Comparison of ENCODE assay signal across 9 cellular contexts in the genomic region with DNA sequence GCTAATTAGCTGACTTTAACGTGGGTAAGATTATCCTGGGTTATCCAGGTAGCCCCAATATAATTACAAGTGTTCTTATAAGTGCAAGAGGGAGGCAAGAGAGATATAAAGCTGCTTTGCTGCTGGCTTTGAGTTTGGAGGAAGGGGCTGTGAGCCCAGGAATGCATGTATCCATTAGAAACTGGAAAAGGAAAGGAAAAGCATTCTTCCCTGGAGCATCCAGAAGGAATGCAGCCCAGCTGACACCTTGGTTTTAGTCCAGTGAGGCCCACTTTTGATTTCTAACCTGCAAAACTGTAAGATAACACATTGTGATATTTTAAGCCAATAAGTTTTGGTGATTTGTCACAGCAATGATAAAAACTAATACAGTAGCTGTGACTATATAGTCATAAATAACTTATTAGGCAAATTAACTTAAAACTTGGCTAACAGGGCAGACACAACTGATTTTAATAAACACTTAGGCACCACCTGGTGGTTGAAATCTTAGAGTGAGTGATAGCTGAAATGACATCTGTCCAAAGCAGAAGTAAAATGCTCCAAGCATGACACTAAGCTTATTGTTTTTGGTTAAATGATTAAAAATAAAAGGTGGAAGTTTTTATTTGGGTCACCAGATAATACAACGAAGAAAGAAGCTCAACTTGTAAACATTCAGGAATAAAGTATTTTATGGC. TPM values are rescaled to one million over a fixed set of nuclear protein-coding genes. Genes with fewer than 3 reads are reported as not detected.
A peak's percentile ranks its signal among the peaks of the same experiment; 100 is the strongest.
DNase-seq lines count a peak whose midpoint lies in the region; ATAC-seq and TF ChIP-seq lines count a peak whose summit lies in the region.
"Had no signal": no experiment of that assay in that cellular context is flagged by ENCODE, and none has a peak within 500 bp of the region (broad histone marks: within the 10 kb centered on the region; RNA-seq: fewer than 3 reads in every experiment).

No MANE protein-coding gene starts in this region.

- H3K4me3 ChIP-seq in heart right ventricle (no peak overlapping the region), right cardiac atrium (ENCODE audit: low read length) (no peak overlapping the region), OCI-LY1 (ENCODE audit: low read depth, low read length, poor library complexity, severe bottlenecking) (no peak overlapping the region), hepatocyte (no peak overlapping the region)

- H2AFZ ChIP-seq in OCI-LY1 (ENCODE audit: low read length) (no peak overlapping the region), hepatocyte (no peak overlapping the region)

- H3K27me3 ChIP-seq in heart right ventricle, result no peaks in the 10 kb centered on the region
- H3K27me3 ChIP-seq in right cardiac atrium (ENCODE audit: control insufficient read depth, insufficient read depth), result no peaks in the 10 kb centered on the region
- no peaks in the 10 kb centered on the region for H3K27me3 ChIP-seq in OCI-LY1 (ENCODE audit: insufficient read depth, low read length)
- no peaks in the 10 kb centered on the region for H3K27me3 ChIP-seq in hepatocyte

- H3K36me3 ChIP-seq in heart right ventricle (no peaks in the 10 kb centered on the region), OCI-LY1 (ENCODE audit: insufficient read depth, low read length) (no peaks in the 10 kb centered on the region), hepatocyte (replicated peaks; ENCODE audit: insufficient read depth, low read depth) (no peaks in the 10 kb centered on the region)

- no peak overlapping the region for H3K27ac Mint-ChIP-seq in stimulated activated effector memory CD8-positive, alpha-beta T cell treated with anti-CD3 and anti-CD28 coated beads, Interleukin-12 subunit alpha, Interleukin-12 subunit beta, amount 100 ng/mL, for 72 hours
- H3K27ac Mint-ChIP-seq: activated naive CD8-positive, alpha-beta T cell treated with anti-CD3 and anti-CD28 coated beads, Interleukin-2, amount 10 ng/mL, durations not matched to agents 7 days and 5 days had no signal

- H3K4me3 Mint-ChIP-seq in stimulated activated effector memory CD8-positive, alpha-beta T cell treated with anti-CD3 and anti-CD28 coated beads, Interleukin-12 subunit alpha, Interleukin-12 subunit beta, amount 100 ng/mL, for 72 hours, result no peak overlapping the region
- H3K4me3 Mint-ChIP-seq: activated naive CD8-positive, alpha-beta T cell treated with anti-CD3 and anti-CD28 coated beads, Interleukin-2, amount 10 ng/mL, durations not matched to agents 7 days and 5 days had no signal

- H4K20me1 ChIP-seq in OCI-LY1 (ENCODE audit: insufficient read depth, low read length) (no peaks in the 10 kb centered on the region), hepatocyte (ENCODE audit: insufficient read depth, poor library complexity, severe bottlenecking) (no peaks in the 10 kb centered on the region)

- H3F3A ChIP-seq in OCI-LY1 (ENCODE audit: insufficient read depth, low read length), result no peaks in the 10 kb centered on the region

- no peak for ATAC-seq in heart right ventricle
- ATAC-seq in right cardiac atrium, result no peak
- ATAC-seq in HG02885 (IDR thresholded peaks at IDR 0.05; ENCODE audit: poor library complexity, unreplicated experiment), result peak; percentile 70
- no peak for ATAC-seq in stimulated activated effector memory CD8-positive, alpha-beta T cell treated with anti-CD3 and anti-CD28 coated beads, Interleukin-12 subunit alpha, Interleukin-12 subunit beta, amount 100 ng/mL, for 72 hours

- DNase-seq in heart right ventricle (peak in 1 of 2 donors; percentile 11), right cardiac atrium (no peak), hepatocyte (ENCODE audit: low spot score) (peak; percentile 39), COLO668 (lab: John Stamatoyannopoulos, UW; ENCODE audit: unreplicated experiment) (no peak), putamen (ENCODE audit: low spot score) (no peak)
- no peak for DNase-seq in stimulated activated effector memory CD8-positive, alpha-beta T cell treated with anti-CD3 and anti-CD28 coated beads, Interleukin-12 subunit alpha, Interleukin-12 subunit beta, amount 100 ng/mL, for 72 hours (ENCODE audit: low spot score in 2 of 2)
- DNase-seq: activated naive CD8-positive, alpha-beta T cell treated with anti-CD3 and anti-CD28 coated beads, Interleukin-2, amount 10 ng/mL, durations not matched to agents 7 days and 5 days had no signal

- 35 to 41% methylated on average over 2 of the region's 2 CpGs for WGBS in heart right ventricle, 2 donors
- 35% methylated on average over 2 of the region's 2 CpGs for WGBS in right cardiac atrium
- 33% methylated on average over 2 of the region's 2 CpGs for WGBS in hepatocyte (ENCODE audit: low lambda C conversion rate, missing lambda C conversion rate)

- no peaks in the 10 kb centered on the region for H3K9me3 Mint-ChIP-seq in stimulated activated effector memory CD8-positive, alpha-beta T cell treated with anti-CD3 and anti-CD28 coated beads, Interleukin-12 subunit alpha, Interleukin-12 subunit beta, amount 100 ng/mL, for 72 hours
- H3K9me3 Mint-ChIP-seq: activated naive CD8-positive, alpha-beta T cell treated with anti-CD3 and anti-CD28 coated beads, Interleukin-2, amount 10 ng/mL, durations not matched to agents 7 days and 5 days had no signal

- H3K4me1 Mint-ChIP-seq in stimulated activated effector memory CD8-positive, alpha-beta T cell treated with anti-CD3 and anti-CD28 coated beads, Interleukin-12 subunit alpha, Interleukin-12 subunit beta, amount 100 ng/mL, for 72 hours, result no peaks in the 10 kb centered on the region

- no peaks in the 10 kb centered on the region for H3K9me3 ChIP-seq in heart right ventricle
- H3K9me3 ChIP-seq in right cardiac atrium (ENCODE audit: control insufficient read depth, low read length), result no peaks in the 10 kb centered on the region
- H3K9me3 ChIP-seq in OCI-LY1 (ENCODE audit: low read length), result no peaks in the 10 kb centered on the region
- H3K9me3 ChIP-seq in hepatocyte (ENCODE audit: low read depth), result no peaks in the 10 kb centered on the region

- H3K9me2 ChIP-seq in OCI-LY1 (ENCODE audit: low read depth, low read length) (no peaks in the 10 kb centered on the region), hepatocyte (replicated peaks; ENCODE audit: insufficient read depth) (no peaks in the 10 kb centered on the region)

- H3K27ac ChIP-seq in heart right ventricle (no peak overlapping the region), right cardiac atrium (ENCODE audit: low read length) (no peak overlapping the region), OCI-LY1 (ENCODE audit: low read depth, low read length, poor library complexity, severe bottlenecking) (no peak overlapping the region), hepatocyte (no peak overlapping the region)

- no peak overlapping the region for H3K4me2 ChIP-seq in OCI-LY1 (ENCODE audit: low read length)
- no peak overlapping the region for H3K4me2 ChIP-seq in hepatocyte

- TF ChIP-seq CTCF in heart right ventricle (IDR thresholded peaks at IDR 0.05) (peak in 8 of 9 donors; percentile 36 to 64 (median 46)), OCI-LY1 (IDR thresholded peaks at IDR 0.05; ENCODE audit: low read length) (peak; percentile 56), hepatocyte (IDR thresholded peaks at IDR 0.05; ENCODE audit: poor library complexity) (peak; percentile 49)

- intact Hi-C loops in heart right ventricle (cut with DNase I), result loop anchor here in 9 of 10 donors (1.0 to 10.0 kb wide), 7 partner anchors 82 to 322 kb away; no protein-coding TSS in a partner anchor
- intact Hi-C loops in right cardiac atrium (cut with DNase I), result loop anchor here in 3 of 4 donors (2.0 to 5.0 kb wide), 2 partner anchors 101 to 102 kb away; no protein-coding TSS in a partner anchor

- H3K79me2 ChIP-seq in OCI-LY1 (ENCODE audit: insufficient read depth, low read length), result no peaks in the 10 kb centered on the region
- H3K79me2 ChIP-seq in hepatocyte, result no peaks in the 10 kb centered on the region

- H3K4me1 ChIP-seq in heart right ventricle, result peaks cover 0 to 8% (median 4%) of the 10 kb centered on the region in 9 donors
- H3K4me1 ChIP-seq in right cardiac atrium (ENCODE audit: control insufficient read depth, insufficient read depth, low read length), result peaks cover 8% of the 10 kb centered on the region
- H3K4me1 ChIP-seq in OCI-LY1 (ENCODE audit: insufficient read depth, low read length, severe bottlenecking), result no peaks in the 10 kb centered on the region
- H3K4me1 ChIP-seq in hepatocyte (ENCODE audit: insufficient read depth), result no peaks in the 10 kb centered on the region

- H3K36me3 Mint-ChIP-seq in stimulated activated effector memory CD8-positive, alpha-beta T cell treated with anti-CD3 and anti-CD28 coated beads, Interleukin-12 subunit alpha, Interleukin-12 subunit beta, amount 100 ng/mL, for 72 hours, result no peaks in the 10 kb centered on the region
- H3K36me3 Mint-ChIP-seq: activated naive CD8-positive, alpha-beta T cell treated with anti-CD3 and anti-CD28 coated beads, Interleukin-2, amount 10 ng/mL, durations not matched to agents 7 days and 5 days had no signal

- H3K9ac ChIP-seq in OCI-LY1 (ENCODE audit: low read length), result no peak overlapping the region

RNA-seq across cellular contexts. Expression of a gene that starts 35.6 kb away (rescaled TPM):
- total RNA-seq in heart right ventricle (under 1 TPM in 4 of 10 donors, not detected in 6; 0.07 to 0.74 (median 0.40) TPM), right cardiac atrium (under 1 TPM; 0.09 to 0.91 (median 0.54) TPM), hepatocyte (7.5 and 9.2 TPM in 2 replicates)
- polyA plus RNA-seq in heart right ventricle (under 1 TPM in 1 of 2 donors, not detected in 1; 0.01 TPM), right cardiac atrium (0.09 TPM), hepatocyte (4.2 and 6.6 TPM in 2 replicates)
- total RNA-seq: activated naive CD8-positive, alpha-beta T cell treated with anti-CD3 and anti-CD28 coated beads, Interleukin-2, amount 10 ng/mL, durations not matched to agents 7 days and 5 days had no signal

RNA-seq across cellular contexts. Expression of a gene that starts 47.8 kb away (rescaled TPM):
- total RNA-seq in heart right ventricle (1 to 10 TPM in 1 of 10 donors, under 1 TPM in 6, not detected in 3; 0.15 to 1.1 (median 0.38) TPM), right cardiac atrium (not detected), hepatocyte (not detected in 2 replicates)
- polyA plus RNA-seq in heart right ventricle (under 1 TPM; 0.15 to 0.35 TPM), right cardiac atrium (not detected), hepatocyte (not detected in 2 replicates)
- total RNA-seq: activated naive CD8-positive, alpha-beta T cell treated with anti-CD3 and anti-CD28 coated beads, Interleukin-2, amount 10 ng/mL, durations not matched to agents 7 days and 5 days had no signal
